In the genomic region with DNA sequence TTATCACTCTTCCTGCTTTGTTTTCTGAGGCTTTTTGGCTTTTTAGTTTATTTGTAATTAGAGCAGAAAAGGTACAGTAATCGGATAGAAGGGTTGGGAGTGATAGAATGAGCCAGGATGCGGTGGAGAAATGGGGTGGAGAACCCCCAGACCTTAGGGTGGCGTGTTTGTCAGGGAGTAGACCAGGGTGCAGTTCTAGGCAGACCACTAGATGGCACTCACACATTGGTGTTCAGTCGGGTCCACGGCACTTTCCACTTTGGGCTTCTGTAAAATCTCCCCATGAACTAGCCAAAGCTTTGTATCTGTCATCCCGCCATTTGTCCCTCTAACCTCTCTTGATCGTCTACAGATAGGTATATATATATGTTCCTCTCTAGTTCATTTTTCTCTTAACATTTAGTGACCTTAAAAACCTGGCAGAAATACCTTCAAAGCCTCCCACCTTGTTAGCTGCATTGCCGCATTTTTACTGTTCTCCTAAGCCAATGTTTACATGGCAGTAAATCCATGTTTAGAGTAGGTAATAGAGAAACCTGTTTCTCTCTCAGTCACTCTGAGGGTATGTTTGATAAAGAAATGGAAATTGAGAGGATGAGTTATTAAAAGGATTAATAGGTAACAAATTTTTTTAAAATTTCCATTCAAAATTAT, we compare ENCODE assay signal across 8 cellular contexts. TPM values are rescaled to one million over a fixed set of nuclear protein-coding genes. Genes with fewer than 3 reads are reported as not detected.
DNase-seq lines count a peak whose midpoint lies in the region; ATAC-seq lines count a peak whose summit lies in the region.

No MANE protein-coding gene starts in this region.

- peak overlapping the region; percentile 64 for H3K27ac Mint-ChIP-seq in T-helper 1 cell treated with Interleukin-12 subunit alpha and Interleukin-12 subunit beta and Interleukin-4 antibody, amounts not matched to agents 30 μg/mL and 1 μg/mL, for 36 hours

- H3K4me3 Mint-ChIP-seq in T-helper 1 cell treated with Interleukin-12 subunit alpha and Interleukin-12 subunit beta and Interleukin-4 antibody, amounts not matched to agents 30 μg/mL and 1 μg/mL, for 36 hours, result peak overlapping the region; percentile 42

- H3K36me3 Mint-ChIP-seq in T-helper 1 cell treated with Interleukin-12 subunit alpha and Interleukin-12 subunit beta and Interleukin-4 antibody, amounts not matched to agents 30 μg/mL and 1 μg/mL, for 36 hours (ENCODE audit: low read depth), result no peaks in the 10 kb centered on the region

- DNase-seq in GM03348 (ENCODE audit: low spot score) (peak; percentile 86), NCI-H1436 treated with DMSO at 0.1 percent for 48 hours (lab: John Stamatoyannopoulos, UW) (peak; percentile 13), amniotic epithelial cell (ENCODE audit: low read depth) (peak; percentile 57), left ventricle myocardium superior (peak; percentile 58), retina (peak; percentile 91)

- peaks cover 37% of the 10 kb centered on the region for H3K4me1 Mint-ChIP-seq in T-helper 1 cell treated with Interleukin-12 subunit alpha and Interleukin-12 subunit beta and Interleukin-4 antibody, amounts not matched to agents 30 μg/mL and 1 μg/mL, for 36 hours (ENCODE audit: low read depth)

- H3K9me3 Mint-ChIP-seq in T-helper 1 cell treated with Interleukin-12 subunit alpha and Interleukin-12 subunit beta and Interleukin-4 antibody, amounts not matched to agents 30 μg/mL and 1 μg/mL, for 36 hours, result no peaks in the 10 kb centered on the region

- peaks cover 20% of the 10 kb centered on the region for H3K27me3 Mint-ChIP-seq in T-helper 1 cell treated with Interleukin-12 subunit alpha and Interleukin-12 subunit beta and Interleukin-4 antibody, amounts not matched to agents 30 μg/mL and 1 μg/mL, for 36 hours (ENCODE audit: low read depth)

- intact Hi-C loops in left ventricle myocardium superior (cut with micrococcal nuclease), result loop anchor here (2.0 to 10.0 kb wide), 3 partner anchors 259 to 859 kb away; no protein-coding TSS in a partner anchor

- ATAC-seq in HG02759 (IDR thresholded peaks at IDR 0.05; ENCODE audit: unreplicated experiment), result peak; percentile 57
- peak; percentile 69 for ATAC-seq in left ventricle myocardium superior
- no peak for ATAC-seq in GM18519 (IDR thresholded peaks at IDR 0.05; ENCODE audit: low FRiP score, unreplicated experiment)

RNA-seq across cellular contexts. Expression of a gene that starts 49.7 kb away (rescaled TPM):
- 24.5 TPM for total RNA-seq in left ventricle myocardium superior

Comparison
In these comparisons a context has a peak if more than half of its experiments do, and no peak if none do; other contexts are left out.
1. DNase-seq: peak in every context shown above with its lines; median percentile 91 in retina; 86 in GM03348; 58 in left ventricle myocardium superior; 57 in amniotic epithelial cell; 13 in NCI-H1436 treated with DMSO at 0.1 percent for 48 hours.